1 cellular context compared by ENCODE assay signal in the genomic region with DNA sequence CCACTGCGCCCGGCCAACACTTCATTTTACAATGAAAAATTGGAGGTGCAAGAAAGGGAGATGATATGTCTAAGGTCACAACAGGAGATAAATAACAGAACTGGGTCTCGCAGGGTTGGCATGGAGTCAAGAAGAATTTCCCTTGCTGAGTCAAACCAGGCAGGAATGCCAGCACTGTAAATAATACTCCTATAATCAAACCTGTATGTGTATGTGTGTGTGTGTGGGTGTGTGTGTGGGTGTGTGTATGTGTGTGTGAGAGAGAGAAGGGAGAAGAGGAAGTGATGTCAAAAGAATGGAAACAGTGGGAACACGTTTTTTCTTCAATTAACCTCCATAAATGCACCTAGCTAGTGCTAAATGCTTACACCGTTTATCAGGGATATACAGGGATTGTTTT.
A peak's percentile ranks its signal among the peaks of the same experiment; 100 is the strongest.
TF ChIP-seq lines count a peak whose summit lies in the region.

No MANE protein-coding gene starts in this region.

TF ChIP-seq in HEK293, 187 proteins besides CTCF, POLR2A, EP300 and RAD21 (continued from another document):
- TF ChIP-seq, protein P1, sequence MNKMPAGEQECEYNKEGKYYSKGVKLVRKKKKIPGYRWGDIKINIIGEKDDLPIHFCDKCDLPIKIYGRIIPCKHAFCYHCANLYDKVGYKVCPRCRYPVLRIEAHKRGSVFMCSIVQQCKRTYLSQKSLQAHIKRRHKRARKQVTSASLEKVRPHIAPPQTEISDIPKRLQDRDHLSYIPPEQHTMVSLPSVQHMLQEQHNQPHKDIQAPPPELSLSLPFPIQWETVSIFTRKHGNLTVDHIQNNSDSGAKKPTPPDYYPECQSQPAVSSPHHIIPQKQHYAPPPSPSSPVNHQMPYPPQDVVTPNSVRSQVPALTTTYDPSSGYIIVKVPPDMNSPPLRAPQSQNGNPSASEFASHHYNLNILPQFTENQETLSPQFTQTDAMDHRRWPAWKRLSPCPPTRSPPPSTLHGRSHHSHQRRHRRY (tag by site-specific recombination; IDR thresholded peaks at IDR 0.05), result no peak
- TF ChIP-seq ZNF48 (tag by site-specific recombination; IDR thresholded peaks at IDR 0.05) (no peak), ZNF169 (tag by site-specific recombination; IDR thresholded peaks at IDR 0.05) (no peak), ZNF776 (tag by site-specific recombination; IDR thresholded peaks at IDR 0.05; ENCODE audit: borderline replicate concordance) (no peak), ZNF324 (tag by site-specific recombination; IDR thresholded peaks at IDR 0.05) (0 out of 2 replicates have a peak, but pooled peaks have one; percentile 22), ZNF585B (tag by site-specific recombination; IDR thresholded peaks at IDR 0.05) (no peak), ZNF561 (tag by site-specific recombination; IDR thresholded peaks at IDR 0.05; ENCODE audit: borderline replicate concordance) (no peak), BCL11A (tag by site-specific recombination; IDR thresholded peaks at IDR 0.05; ENCODE audit: low read depth) (no peak), ZNF785 (tag by site-specific recombination; IDR thresholded peaks at IDR 0.05) (no peak), KLF16 (tag by site-specific recombination; IDR thresholded peaks at IDR 0.05) (peak; percentile 67; the same call in 1 of the 2 replicates), GLIS1 (tag by site-specific recombination; IDR thresholded peaks at IDR 0.05) (no peak), ZNF223 (tag by site-specific recombination; IDR thresholded peaks at IDR 0.05) (no peak), ZNF175 (tag by site-specific recombination; IDR thresholded peaks at IDR 0.05) (no peak), KLF9 (tag by site-specific recombination; IDR thresholded peaks at IDR 0.05; ENCODE audit: low read depth) (peak; percentile 72; the same call in 1 of the 2 replicates), KLF1 (tag by site-specific recombination; IDR thresholded peaks at IDR 0.05) (no peak), ZBTB17 (tag by site-specific recombination; IDR thresholded peaks at IDR 0.05) (no peak), ZNF837 (tag by site-specific recombination; IDR thresholded peaks at IDR 0.05) (no peak), ZEB2 (tag by site-specific recombination; IDR thresholded peaks at IDR 0.05) (no peak), YY2 (tag by site-specific recombination; IDR thresholded peaks at IDR 0.05) (peak; percentile 57; the same call in 1 of the 2 replicates), ZFP41 (tag by site-specific recombination; IDR thresholded peaks at IDR 0.05; ENCODE audit: borderline replicate concordance) (no peak), ZNF19 (tag by site-specific recombination; IDR thresholded peaks at IDR 0.05; ENCODE audit: low read depth) (no peak), ZNF366 (tag by site-specific recombination; conservative IDR thresholded peaks at IDR 0.05) (no peak), BCL11B (tag by site-specific recombination; IDR thresholded peaks at IDR 0.05; ENCODE audit: low read depth) (no peak), ZBTB7A (tag by site-specific recombination; IDR thresholded peaks at IDR 0.05; ENCODE audit: low read depth) (no peak), ZBTB21 (tag by site-specific recombination; IDR thresholded peaks at IDR 0.05) (peak; percentile 85), IKZF3 (tag by site-specific recombination; IDR thresholded peaks at IDR 0.05) (no peak), ZNF777 (tag by site-specific recombination; IDR thresholded peaks at IDR 0.05; ENCODE audit: borderline replicate concordance) (no peak), ZNF548 (tag by site-specific recombination; IDR thresholded peaks at IDR 0.05) (no peak), ZNF16 (tag by site-specific recombination; IDR thresholded peaks at IDR 0.05; ENCODE audit: low read depth) (no peak), ZFHX2 (tag by site-specific recombination; conservative IDR thresholded peaks at IDR 0.05) (peak; percentile 99), ZNF311 (tag by site-specific recombination; IDR thresholded peaks at IDR 0.05; ENCODE audit: borderline replicate concordance) (0 out of 2 replicates have a peak, but pooled peaks have one; percentile 19), KLF8 (tag by site-specific recombination; IDR thresholded peaks at IDR 0.05) (no peak), FEZF1 (tag by site-specific recombination; IDR thresholded peaks at IDR 0.05) (no peak), ZNF335 (tag by site-specific recombination; conservative IDR thresholded peaks at IDR 0.05) (no peak), ZFP69B (tag by site-specific recombination; IDR thresholded peaks at IDR 0.05) (no peak), EGR2 (tag by site-specific recombination; IDR thresholded peaks at IDR 0.05; ENCODE audit: low read depth) (peak; percentile 97), SP7 (tag by site-specific recombination; IDR thresholded peaks at IDR 0.05) (peak; percentile 59)
- TF ChIP-seq, protein P2, sequence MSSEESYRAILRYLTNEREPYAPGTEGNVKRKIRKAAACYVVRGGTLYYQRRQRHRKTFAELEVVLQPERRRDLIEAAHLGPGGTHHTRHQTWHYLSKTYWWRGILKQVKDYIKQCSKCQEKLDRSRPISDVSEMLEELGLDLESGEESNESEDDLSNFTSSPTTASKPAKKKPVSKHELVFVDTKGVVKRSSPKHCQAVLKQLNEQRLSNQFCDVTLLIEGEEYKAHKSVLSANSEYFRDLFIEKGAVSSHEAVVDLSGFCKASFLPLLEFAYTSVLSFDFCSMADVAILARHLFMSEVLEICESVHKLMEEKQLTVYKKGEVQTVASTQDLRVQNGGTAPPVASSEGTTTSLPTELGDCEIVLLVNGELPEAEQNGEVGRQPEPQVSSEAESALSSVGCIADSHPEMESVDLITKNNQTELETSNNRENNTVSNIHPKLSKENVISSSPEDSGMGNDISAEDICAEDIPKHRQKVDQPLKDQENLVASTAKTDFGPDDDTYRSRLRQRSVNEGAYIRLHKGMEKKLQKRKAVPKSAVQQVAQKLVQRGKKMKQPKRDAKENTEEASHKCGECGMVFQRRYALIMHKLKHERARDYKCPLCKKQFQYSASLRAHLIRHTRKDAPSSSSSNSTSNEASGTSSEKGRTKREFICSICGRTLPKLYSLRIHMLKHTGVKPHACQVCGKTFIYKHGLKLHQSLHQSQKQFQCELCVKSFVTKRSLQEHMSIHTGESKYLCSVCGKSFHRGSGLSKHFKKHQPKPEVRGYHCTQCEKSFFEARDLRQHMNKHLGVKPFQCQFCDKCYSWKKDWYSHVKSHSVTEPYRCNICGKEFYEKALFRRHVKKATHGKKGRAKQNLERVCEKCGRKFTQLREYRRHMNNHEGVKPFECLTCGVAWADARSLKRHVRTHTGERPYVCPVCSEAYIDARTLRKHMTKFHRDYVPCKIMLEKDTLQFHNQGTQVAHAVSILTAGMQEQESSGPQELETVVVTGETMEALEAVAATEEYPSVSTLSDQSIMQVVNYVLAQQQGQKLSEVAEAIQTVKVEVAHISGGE (tag by site-specific recombination; conservative IDR thresholded peaks at IDR 0.05; ENCODE audit: low read depth), result no peak
- TF ChIP-seq, protein P3, sequence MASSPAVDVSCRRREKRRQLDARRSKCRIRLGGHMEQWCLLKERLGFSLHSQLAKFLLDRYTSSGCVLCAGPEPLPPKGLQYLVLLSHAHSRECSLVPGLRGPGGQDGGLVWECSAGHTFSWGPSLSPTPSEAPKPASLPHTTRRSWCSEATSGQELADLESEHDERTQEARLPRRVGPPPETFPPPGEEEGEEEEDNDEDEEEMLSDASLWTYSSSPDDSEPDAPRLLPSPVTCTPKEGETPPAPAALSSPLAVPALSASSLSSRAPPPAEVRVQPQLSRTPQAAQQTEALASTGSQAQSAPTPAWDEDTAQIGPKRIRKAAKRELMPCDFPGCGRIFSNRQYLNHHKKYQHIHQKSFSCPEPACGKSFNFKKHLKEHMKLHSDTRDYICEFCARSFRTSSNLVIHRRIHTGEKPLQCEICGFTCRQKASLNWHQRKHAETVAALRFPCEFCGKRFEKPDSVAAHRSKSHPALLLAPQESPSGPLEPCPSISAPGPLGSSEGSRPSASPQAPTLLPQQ (tag by site-specific recombination; IDR thresholded peaks at IDR 0.05), result 0 out of 2 replicates have a peak, but pooled peaks have one; percentile 44
- TF ChIP-seq, protein P4, sequence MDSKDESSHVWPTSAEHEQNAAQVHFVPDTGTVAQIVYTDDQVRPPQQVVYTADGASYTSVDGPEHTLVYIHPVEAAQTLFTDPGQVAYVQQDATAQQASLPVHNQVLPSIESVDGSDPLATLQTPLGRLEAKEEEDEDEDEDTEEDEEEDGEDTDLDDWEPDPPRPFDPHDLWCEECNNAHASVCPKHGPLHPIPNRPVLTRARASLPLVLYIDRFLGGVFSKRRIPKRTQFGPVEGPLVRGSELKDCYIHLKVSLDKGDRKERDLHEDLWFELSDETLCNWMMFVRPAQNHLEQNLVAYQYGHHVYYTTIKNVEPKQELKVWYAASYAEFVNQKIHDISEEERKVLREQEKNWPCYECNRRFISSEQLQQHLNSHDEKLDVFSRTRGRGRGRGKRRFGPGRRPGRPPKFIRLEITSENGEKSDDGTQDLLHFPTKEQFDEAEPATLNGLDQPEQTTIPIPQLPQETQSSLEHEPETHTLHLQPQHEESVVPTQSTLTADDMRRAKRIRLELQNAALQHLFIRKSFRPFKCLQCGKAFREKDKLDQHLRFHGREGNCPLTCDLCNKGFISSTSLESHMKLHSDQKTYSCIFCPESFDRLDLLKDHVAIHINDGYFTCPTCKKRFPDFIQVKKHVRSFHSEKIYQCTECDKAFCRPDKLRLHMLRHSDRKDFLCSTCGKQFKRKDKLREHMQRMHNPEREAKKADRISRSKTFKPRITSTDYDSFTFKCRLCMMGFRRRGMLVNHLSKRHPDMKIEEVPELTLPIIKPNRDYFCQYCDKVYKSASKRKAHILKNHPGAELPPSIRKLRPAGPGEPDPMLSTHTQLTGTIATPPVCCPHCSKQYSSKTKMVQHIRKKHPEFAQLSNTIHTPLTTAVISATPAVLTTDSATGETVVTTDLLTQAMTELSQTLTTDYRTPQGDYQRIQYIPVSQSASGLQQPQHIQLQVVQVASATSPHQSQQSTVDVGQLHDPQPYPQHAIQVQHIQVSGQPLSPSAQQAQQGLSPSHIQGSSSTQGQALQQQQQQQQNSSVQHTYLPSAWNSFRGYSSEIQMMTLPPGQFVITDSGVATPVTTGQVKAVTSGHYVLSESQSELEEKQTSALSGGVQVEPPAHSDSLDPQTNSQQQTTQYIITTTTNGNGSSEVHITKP (tag by site-specific recombination; IDR thresholded peaks at IDR 0.05), result no peak
- TF ChIP-seq, protein P5, sequence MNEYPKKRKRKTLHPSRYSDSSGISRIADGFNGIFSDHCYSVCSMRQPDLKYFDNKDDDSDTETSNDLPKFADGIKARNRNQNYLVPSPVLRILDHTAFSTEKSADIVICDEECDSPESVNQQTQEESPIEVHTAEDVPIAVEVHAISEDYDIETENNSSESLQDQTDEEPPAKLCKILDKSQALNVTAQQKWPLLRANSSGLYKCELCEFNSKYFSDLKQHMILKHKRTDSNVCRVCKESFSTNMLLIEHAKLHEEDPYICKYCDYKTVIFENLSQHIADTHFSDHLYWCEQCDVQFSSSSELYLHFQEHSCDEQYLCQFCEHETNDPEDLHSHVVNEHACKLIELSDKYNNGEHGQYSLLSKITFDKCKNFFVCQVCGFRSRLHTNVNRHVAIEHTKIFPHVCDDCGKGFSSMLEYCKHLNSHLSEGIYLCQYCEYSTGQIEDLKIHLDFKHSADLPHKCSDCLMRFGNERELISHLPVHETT (tag by site-specific recombination; IDR thresholded peaks at IDR 0.05), result no peak
- TF ChIP-seq, protein P6, sequence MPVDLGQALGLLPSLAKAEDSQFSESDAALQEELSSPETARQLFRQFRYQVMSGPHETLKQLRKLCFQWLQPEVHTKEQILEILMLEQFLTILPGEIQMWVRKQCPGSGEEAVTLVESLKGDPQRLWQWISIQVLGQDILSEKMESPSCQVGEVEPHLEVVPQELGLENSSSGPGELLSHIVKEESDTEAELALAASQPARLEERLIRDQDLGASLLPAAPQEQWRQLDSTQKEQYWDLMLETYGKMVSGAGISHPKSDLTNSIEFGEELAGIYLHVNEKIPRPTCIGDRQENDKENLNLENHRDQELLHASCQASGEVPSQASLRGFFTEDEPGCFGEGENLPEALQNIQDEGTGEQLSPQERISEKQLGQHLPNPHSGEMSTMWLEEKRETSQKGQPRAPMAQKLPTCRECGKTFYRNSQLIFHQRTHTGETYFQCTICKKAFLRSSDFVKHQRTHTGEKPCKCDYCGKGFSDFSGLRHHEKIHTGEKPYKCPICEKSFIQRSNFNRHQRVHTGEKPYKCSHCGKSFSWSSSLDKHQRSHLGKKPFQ (tag by site-specific recombination; IDR thresholded peaks at IDR 0.05), result no peak
